In genomic region chr1:6260961-6261614, GRCh38 we compare ENCODE assay signal across 8 cellular contexts. TPM values are rescaled to one million over a fixed set of nuclear protein-coding genes. Genes with fewer than 3 reads are reported as not detected.
DNase-seq lines count a peak whose midpoint lies in the region; ATAC-seq and TF ChIP-seq lines count a peak whose summit lies in the region.

TSS of gene GPR153 (minus strand) at chr1:6261098. CDS start at chr1:6254905, 6,193 bp downstream.

- no peaks in the 10 kb centered on the region for H3K36me3 Mint-ChIP-seq in CD8-positive, alpha-beta T cell
- no peaks in the 10 kb centered on the region for H3K36me3 Mint-ChIP-seq in T-helper 17 cell (ENCODE audit: low read depth)

- no peak within 1 kb of the TSS for H3K27ac Mint-ChIP-seq in CD8-positive, alpha-beta T cell
- no peak within 1 kb of the TSS for H3K27ac Mint-ChIP-seq in T-helper 17 cell

- ATAC-seq in CD8-positive, alpha-beta T cell, result peak; percentile 66
- ATAC-seq in HG02798 (IDR thresholded peaks at IDR 0.05; ENCODE audit: poor library complexity, unreplicated experiment) (peak; percentile 38), T-helper 17 cell (peak; percentile 66), HG03342 (IDR thresholded peaks at IDR 0.05; ENCODE audit: unreplicated experiment) (no peak)

- peaks cover 7% of the 10 kb centered on the region for H3K27me3 Mint-ChIP-seq in CD8-positive, alpha-beta T cell (ENCODE audit: low read depth)
- peaks cover 16% of the 10 kb centered on the region for H3K27me3 Mint-ChIP-seq in T-helper 17 cell

- H3K4me1 Mint-ChIP-seq in CD8-positive, alpha-beta T cell (ENCODE audit: low read depth), result peaks cover 11% of the 10 kb centered on the region
- H3K4me1 Mint-ChIP-seq in T-helper 17 cell, result peaks cover 2% of the 10 kb centered on the region

- intact Hi-C loops in CD8-positive, alpha-beta T cell (cut with DNase I, micrococcal nuclease), result loop anchor here in 1 of 2 experiments (2.0 kb wide), 2 partner anchors 14 to 132 kb away; partner anchors contain the start of gene ACOT7

- H3K4me1 ChIP-seq in CD8-positive, alpha-beta T cell (ENCODE audit: insufficient read depth, low read length), result peaks cover 7% of the 10 kb centered on the region

- DNase-seq in CD8-positive, alpha-beta T cell, result peak in 5 of 7 experiments; percentile 16 to 52 (median 30)
- DNase-seq in T-helper 17 cell, result peak; percentile 25 to 46 (median 26)
- no peak for DNase-seq in brain microvascular endothelial cell
- peak; percentile 71 for DNase-seq in left kidney (ENCODE audit: low read depth, low spot score)
- peak; percentile 58 to 73 for DNase-seq in stimulated activated CD4-positive, alpha-beta T cell treated with anti-CD3 and anti-CD28 coated beads, Interleukin-4, amount 100 ng/mL, for 4 hours
- no peak for DNase-seq in NCI-H2107 (lab: John Stamatoyannopoulos, UW)

- no peaks in the 10 kb centered on the region for H3K36me3 ChIP-seq in CD8-positive, alpha-beta T cell (ENCODE audit: insufficient read depth, low read length)
- H3K36me3 ChIP-seq in brain microvascular endothelial cell (replicated peaks), result no peaks in the 10 kb centered on the region

- no peaks in the 10 kb centered on the region for H3K9me3 ChIP-seq in CD8-positive, alpha-beta T cell (ENCODE audit: low read length)
- H3K9me3 ChIP-seq in T-helper 17 cell (ENCODE audit: control insufficient read depth, low read length, poor library complexity, severe bottlenecking), result no peaks in the 10 kb centered on the region

- H3K27ac ChIP-seq in CD8-positive, alpha-beta T cell (ENCODE audit: low read depth, low read length), result no peak within 1 kb of the TSS
- no peak within 1 kb of the TSS for H3K27ac ChIP-seq in brain microvascular endothelial cell

- in situ Hi-C loops in brain microvascular endothelial cell (cut with HindIII; ENCODE audit: low pct_ligation_motif_present, low sequenced_read_pairs), result no loop called here

- no peaks in the 10 kb centered on the region for H3K9me3 Mint-ChIP-seq in CD8-positive, alpha-beta T cell

- POLR2A ChIA-PET in CD8-positive, alpha-beta T cell (lab: Charles Lee), result interaction anchor here (0.6 kb wide), 1 partner anchor 218 kb away, joined by 3 read pairs; no protein-coding TSS in a partner anchor

- TF ChIP-seq CTCF in CD8-positive, alpha-beta T cell (IDR thresholded peaks at IDR 0.05), result no peak
- TF ChIP-seq CTCF in brain microvascular endothelial cell (IDR thresholded peaks at IDR 0.05; ENCODE audit: low read depth, low read length, missing control alignments), result no peak

- H3K27me3 ChIP-seq in CD8-positive, alpha-beta T cell (ENCODE audit: insufficient read depth, low read length), result no peaks in the 10 kb centered on the region
- H3K27me3 ChIP-seq in brain microvascular endothelial cell (replicated peaks), result no peaks in the 10 kb centered on the region

- H3K4me3 Mint-ChIP-seq in CD8-positive, alpha-beta T cell, result peak within 1 kb of the TSS; percentile 75
- H3K4me3 Mint-ChIP-seq in T-helper 17 cell, result peak within 1 kb of the TSS; percentile 65

- H3K4me3 ChIP-seq in CD8-positive, alpha-beta T cell (ENCODE audit: low read depth, low read length), result peak within 1 kb of the TSS; percentile 41
- H3K4me3 ChIP-seq in brain microvascular endothelial cell (ENCODE audit: low read depth, low read length), result peak within 1 kb of the TSS; percentile 50

- CTCF ChIA-PET in CD8-positive, alpha-beta T cell (lab: Charles Lee), result interaction anchor here (2.8 kb wide), 1 partner anchor 14 kb away, joined by 12 read pairs; no protein-coding TSS in a partner anchor

RNA-seq across cellular contexts. Expression of gene GPR153, which starts in this region (rescaled TPM):
- under 1 TPM; 0.61 to 0.65 TPM for total RNA-seq in CD8-positive, alpha-beta T cell
- under 1 TPM; 0.23 to 0.37 TPM for total RNA-seq in T-helper 17 cell

Comparison
In these comparisons a context has a peak if more than half of its experiments do, and no peak if none do; other contexts are left out.
1. Peak in DNase-seq, ATAC-seq and H3K4me3 ChIP-seq in CD8-positive, alpha-beta T cell; RNA of the gene not detected or under 1 TPM.
2. Peak in DNase-seq and ATAC-seq in T-helper 17 cell; RNA of the gene not detected or under 1 TPM.
3. DNase-seq: peak in left kidney (single experiment) and stimulated activated CD4-positive, alpha-beta T cell treated with anti-CD3 and anti-CD28 coated beads, Interleukin-4, amount 100 ng/mL, for 4 hours (2 of 2); none in brain microvascular endothelial cell (single experiment) and NCI-H2107 (single experiment).